ENCODE assay signal across 8 cellular contexts in genomic region chr3:129316121-129317013, GRCh38. TPM values are rescaled to one million over a fixed set of nuclear protein-coding genes. Genes with fewer than 3 reads are reported as not detected.
A peak's percentile ranks its signal among the peaks of the same experiment; 100 is the strongest.
DNase-seq lines count a peak whose midpoint lies in the region; TF ChIP-seq lines count a peak whose summit lies in the region.

No MANE protein-coding gene starts in this region.

- H3K4me1 Mint-ChIP-seq in endothelial cell (ENCODE audit: unreplicated experiment), result peaks cover 5% of the 10 kb centered on the region

- in situ Hi-C loops in GM13977 (cut with MboI; ENCODE audit: low pct_unique_long_range_greater_than_20kb, low sequenced_read_pairs, unreplicated experiment), result no loop called here

- H3K27me3 Mint-ChIP-seq in endothelial cell (ENCODE audit: unreplicated experiment), result peaks cover 20% of the 10 kb centered on the region

- H3K9me3 ChIP-seq in NT2/D1 (ENCODE audit: insufficient read depth, low read length), result no peaks in the 10 kb centered on the region

- H3K36me3 ChIP-seq in NT2/D1 (ENCODE audit: insufficient read depth, insufficient read length, low read length), result peaks cover 10% of the 10 kb centered on the region

- peak overlapping the region; percentile 83 for H3K9ac ChIP-seq in NT2/D1 (ENCODE audit: insufficient read length, low read depth)

- no peaks in the 10 kb centered on the region for H3K27me3 ChIP-seq in NT2/D1 (ENCODE audit: insufficient read depth, insufficient read length)

- H3K27ac Mint-ChIP-seq in endothelial cell (ENCODE audit: unreplicated experiment), result no peak overlapping the region

- peak overlapping the region; percentile 93 for H3K4me3 ChIP-seq in NT2/D1 (ENCODE audit: insufficient read length, low read depth)

- DNase-seq in GM13977 (ENCODE audit: low spot score) (peak; percentile 93), HK-2 (ENCODE audit: unreplicated experiment) (peak; percentile 90), NT2/D1 (ENCODE audit: low read depth, low spot score) (peak; percentile 62), endothelial cell (ENCODE audit: low spot score) (peak; percentile 91), middle frontal gyrus (ENCODE audit: extremely low spot score, low spot score) (peak; percentile 67)
- DNase-seq in activated CD8-positive, alpha-beta memory T cell treated with anti-CD3 and anti-CD28 coated beads, Interleukin-2, amount 50 U/mL, for 4 hours, result peak; percentile 91
- peak; percentile 71 to 86 for DNase-seq in stimulated activated CD8-positive, alpha-beta memory T cell treated with anti-CD3 and anti-CD28 coated beads, Interleukin-2, amount 100 ng/mL, for 48 hours (ENCODE audit: low read depth in 2 of 2)

- H3K36me3 Mint-ChIP-seq in endothelial cell (ENCODE audit: low read depth, unreplicated experiment), result peaks cover 13% of the 10 kb centered on the region

- peak overlapping the region; percentile 95 for H3K27ac ChIP-seq in 22Rv1

- H3K9me3 Mint-ChIP-seq in endothelial cell (ENCODE audit: unreplicated experiment), result no peaks in the 10 kb centered on the region

- H3K4me3 Mint-ChIP-seq in endothelial cell (ENCODE audit: unreplicated experiment), result peak overlapping the region; percentile 82

- H3K4me1 ChIP-seq in NT2/D1 (ENCODE audit: insufficient read depth, insufficient read length), result no peaks in the 10 kb centered on the region

- TF ChIP-seq CTCF in 22Rv1 (IDR thresholded peaks at IDR 0.05) (peak; percentile 87), GM13977 (IDR thresholded peaks at IDR 0.05; ENCODE audit: extremely low read depth, insufficient read depth, missing control alignments) (peak; percentile 82), endothelial cell (IDR thresholded peaks at IDR 0.05; ENCODE audit: unreplicated experiment) (no peak)

RNA-seq across cellular contexts. Expression of gene HMCES, which starts 37.7 kb away (rescaled TPM):
- 36.4 TPM for total RNA-seq in endothelial cell (ENCODE audit: unreplicated experiment)

Comparison
In these comparisons a context has a peak if more than half of its experiments do, and no peak if none do; other contexts are left out.
1. Peak in every context shown above with its lines: DNase-seq, H3K4me3 ChIP-seq and H3K27ac ChIP-seq.